In the genomic region with DNA sequence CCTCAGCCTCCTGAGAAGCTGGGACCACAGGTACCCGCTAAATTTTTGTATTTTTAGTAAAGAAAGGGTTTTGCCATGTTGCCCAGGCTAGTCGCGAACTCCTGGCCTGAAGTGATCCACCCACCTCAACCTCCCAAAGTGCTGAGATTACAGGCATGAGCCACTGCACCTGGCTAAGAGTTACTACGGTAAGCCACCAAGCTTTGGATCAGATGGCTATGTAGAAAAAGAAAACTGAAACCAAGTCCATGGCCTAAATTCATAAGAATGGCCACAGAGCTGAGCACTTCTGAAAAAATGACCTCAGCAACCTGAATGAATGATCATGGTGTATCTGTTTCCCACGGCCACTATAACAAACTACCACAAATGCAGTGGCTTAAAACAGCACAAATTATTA, we compare ENCODE assay signal across 29 cellular contexts. TPM values are rescaled to one million over a fixed set of nuclear protein-coding genes. Genes with fewer than 3 reads are reported as not detected.
DNase-seq lines count a peak whose midpoint lies in the region; ATAC-seq and TF ChIP-seq lines count a peak whose summit lies in the region.
"Had no signal": no experiment of that assay in that cellular context is flagged by ENCODE, and none has a peak within 500 bp of the region (broad histone marks: within the 10 kb centered on the region; RNA-seq: fewer than 3 reads in every experiment).

No MANE protein-coding gene starts in this region.

- no peak for ATAC-seq in heart left ventricle
- no peak for ATAC-seq in left ventricle myocardium superior
- ATAC-seq: activated naive CD8-positive, alpha-beta T cell treated with anti-CD3 and anti-CD28 coated beads, Interleukin-2, amount 50 U/mL, for 24 hours; activated T-cell treated with anti-CD3 and anti-CD28 coated beads, Interleukin-2, amount 50 U/mL, for 4 hours; stimulated activated naive B cell treated with anti-CD40 and anti-IgM and Interleukin-4, amounts not matched to agents 10 μg/mL and 1 μg/mL and 100 μg/mL, for 72 hours had no signal

- H3F3A ChIP-seq in MM.1S (ENCODE audit: insufficient read depth, low read length) = peaks cover 17% of the 10 kb centered on the region

- H3K4me1 ChIP-seq in heart left ventricle = peaks cover 0 to 55% (median 23%) of the 10 kb centered on the region in 12 donors
- peaks cover 11% of the 10 kb centered on the region for H3K4me1 ChIP-seq in MM.1S (ENCODE audit: low read length)
- peaks cover 22 to 48% (median 45%) of the 10 kb centered on the region in 4 donors for H3K4me1 ChIP-seq in stomach
- H3K4me1 ChIP-seq: HAP-1 had no signal

- peak overlapping the region in 10 of 12 donors; percentile 40 to 85 (median 72) for H3K27ac ChIP-seq in heart left ventricle
- peak overlapping the region; percentile 63 for H3K27ac ChIP-seq in MM.1S (ENCODE audit: low read length)
- peak overlapping the region in 4 of 5 donors; percentile 3 to 86 (median 62) for H3K27ac ChIP-seq in stomach
- H3K27ac ChIP-seq: neural progenitor cell, suprapubic skin had no signal

- TF ChIP-seq POLR2A in heart left ventricle (IDR thresholded peaks at IDR 0.05) (no peak), stomach (IDR thresholded peaks at IDR 0.05) (no peak)

- H2AFZ ChIP-seq in MM.1S (ENCODE audit: low read length) = no peak overlapping the region
- H2AFZ ChIP-seq: neural progenitor cell had no signal

- WGBS in heart left ventricle, 4 donors = 84 to 94% (median 90%) methylated on average over 5 of the region's 5 CpGs
- WGBS in stomach, 5 donors = 80 to 94% (median 86%) methylated on average over 5 of the region's 5 CpGs

- peaks cover 52% of the 10 kb centered on the region for H3K79me2 ChIP-seq in MM.1S (ENCODE audit: low read length)

- peak overlapping the region; percentile 12; the same call in 1 of the 2 replicates for H3K9ac ChIP-seq in MM.1S (ENCODE audit: low read length)
- H3K9ac ChIP-seq: neural progenitor cell had no signal

- TF ChIP-seq EP300 in stomach (IDR thresholded peaks at IDR 0.05) = no peak

- H3K9me3 ChIP-seq in heart left ventricle (peaks cover 0 to 6% (median 0%) of the 10 kb centered on the region in 12 donors), MM.1S (replicated peaks; ENCODE audit: insufficient read depth, low read length) (no peaks in the 10 kb centered on the region), stomach (no peaks in the 10 kb centered on the region)
- H3K9me3 ChIP-seq: HAP-1, suprapubic skin had no signal

- H3K27me3 ChIP-seq in heart left ventricle (no peaks in the 10 kb centered on the region), MM.1S (replicated peaks; ENCODE audit: insufficient read depth, low read length) (no peaks in the 10 kb centered on the region), stomach (no peaks in the 10 kb centered on the region)
- H3K27me3 ChIP-seq: neural progenitor cell, suprapubic skin had no signal

- TF ChIP-seq CTCF in heart left ventricle (IDR thresholded peaks at IDR 0.05) = no peak
- no peak for TF ChIP-seq CTCF in MM.1S (IDR thresholded peaks at IDR 0.05; ENCODE audit: low read length)
- TF ChIP-seq CTCF in choroid plexus epithelial cell (conservative IDR thresholded peaks at IDR 0.05; ENCODE audit: low read depth, low read length) = no peak
- TF ChIP-seq CTCF in stomach (IDR thresholded peaks at IDR 0.05) = no peak

- DNase-seq in heart left ventricle = no peak
- DNase-seq in left ventricle myocardium superior = no peak
- peak; percentile 83 for DNase-seq in MM.1S
- peak; percentile 33 for DNase-seq in choroid plexus epithelial cell (ENCODE audit: low read depth)
- no peak for DNase-seq in stomach
- DNase-seq in mesenteric fat pad (ENCODE audit: low spot score) = no peak
- DNase-seq in posterior cingulate gyrus = no peak
- no peak for DNase-seq in anterior cingulate cortex (lab: John Stamatoyannopoulos, UW)
- DNase-seq: 8988T; activated CD4-positive, alpha-beta T cell treated with anti-CD3 and anti-CD28 coated beads, Interleukin-2, amount 10 ng/mL, durations not matched to agents 24 days and 14 days; activated gamma-delta T cell treated with Interleukin-2 at 50 U/mL for 16 hours; activated naive CD8-positive, alpha-beta T cell treated with anti-CD3 and anti-CD28 coated beads, Interleukin-2, amount 50 U/mL, for 24 hours; activated T-cell treated with anti-CD3 and anti-CD28 coated beads, Interleukin-2, amount 50 U/mL, for 4 hours; CD4-positive, alpha-beta T cell; EL; islet precursor cell; KG1; NCI-H1436; NCI-H446; SIG-M5; stimulated activated CD4-positive, alpha-beta T cell treated with anti-CD3 and anti-CD28 coated beads, Interleukin-15, amount 100 ng/mL, for 24 hours; stimulated activated naive B cell treated with anti-CD40 and anti-IgM and Interleukin-4, amounts not matched to agents 10 μg/mL and 1 μg/mL and 100 μg/mL, for 72 hours; SW 1271; T-helper 9 cell had no signal

- H4K20me1 ChIP-seq in MM.1S (ENCODE audit: insufficient read depth, low read length) = no peaks in the 10 kb centered on the region

- H3K36me3 ChIP-seq in heart left ventricle (no peaks in the 10 kb centered on the region), MM.1S (replicated peaks; ENCODE audit: insufficient read depth, low read length) (no peaks in the 10 kb centered on the region), stomach (no peaks in the 10 kb centered on the region)
- H3K36me3 ChIP-seq: HAP-1, neural progenitor cell, suprapubic skin had no signal

- H3K4me3 ChIP-seq in heart left ventricle = no peak overlapping the region
- H3K4me3 ChIP-seq in MM.1S (ENCODE audit: low read length) = peak overlapping the region; percentile 17; the same call in 1 of the 2 replicates
- H3K4me3 ChIP-seq in choroid plexus epithelial cell (ENCODE audit: low read depth, low read length) = no peak overlapping the region
- H3K4me3 ChIP-seq in stomach = no peak overlapping the region
- H3K4me3 ChIP-seq: HAP-1, lung, neural progenitor cell, suprapubic skin had no signal

- intact Hi-C loops in heart left ventricle (cut with DNase I) = loop anchor here in 2 of 10 donors (10.0 kb wide), 1 partner anchor 50 kb away; no protein-coding TSS in a partner anchor
- intact Hi-C loops in left ventricle myocardium superior (cut with micrococcal nuclease) = no loop called here
- intact Hi-C loops in stomach (cut with DNase I; ENCODE audit: low total_unique reads) = no loop called here
- intact Hi-C loops in posterior cingulate gyrus (cut with DNase I) = no loop called here

- H3K4me2 ChIP-seq in MM.1S (ENCODE audit: low read depth, low read length) = peak overlapping the region; percentile 42; the same call in 1 of the 2 replicates
- H3K4me2 ChIP-seq: neural progenitor cell had no signal

- no peaks in the 10 kb centered on the region for H3K9me2 ChIP-seq in MM.1S (replicated peaks; ENCODE audit: insufficient read depth, low read length)

RNA-seq across cellular contexts. Expression of gene OPA3, which starts 9.4 kb away (rescaled TPM):
- total RNA-seq in heart left ventricle = 10 to 100 TPM; 21.3 to 30.4 (median 22.5) TPM
- polyA plus RNA-seq in heart left ventricle = 10 to 100 TPM; 13.1 to 22.3 TPM
- 26.9 TPM for total RNA-seq in left ventricle myocardium superior
- total RNA-seq in stomach = 10 to 100 TPM in 1 of 5 donors, 1 to 10 TPM in 3, under 1 TPM in 1; under 0.01 to 27.5 (median 3.7) TPM
- polyA plus RNA-seq in stomach = 1 to 10 TPM; 2.9 to 5.5 (median 4.9) TPM
- total RNA-seq in mesenteric fat pad = 12.5 TPM

RNA-seq across cellular contexts. Expression of gene GPR4, which starts 26.8 kb away (rescaled TPM):
- total RNA-seq in heart left ventricle (10 to 100 TPM in 3 of 9 donors, 1 to 10 TPM in 6; 2.7 to 36.0 (median 4.3) TPM), left ventricle myocardium superior (4.8 TPM), stomach (1 to 10 TPM; 1.3 to 5.8 (median 2.0) TPM), mesenteric fat pad (32.7 TPM)
- polyA plus RNA-seq in heart left ventricle (1 to 10 TPM; 5.1 to 6.9 TPM), stomach (1 to 10 TPM in 2 of 3 donors, under 1 TPM in 1; 0.60 to 3.2 (median 2.9) TPM)
- total RNA-seq: activated CD4-positive, alpha-beta T cell treated with anti-CD3 and anti-CD28 coated beads, Interleukin-2, amount 10 ng/mL, durations not matched to agents 24 days and 14 days; CD4-positive, alpha-beta T cell; progenitor cell of endocrine pancreas had no signal

Comparison
In these comparisons a context has a peak if more than half of its experiments do, and no peak if none do; other contexts are left out.
1. DNase-seq: peak in MM.1S (single experiment) and choroid plexus epithelial cell (single experiment); none in heart left ventricle (0 of 5), left ventricle myocardium superior (single experiment), stomach (single experiment), mesenteric fat pad (single experiment), posterior cingulate gyrus (0 of 10) and anterior cingulate cortex (0 of 58).
2. Peak in every context shown above with its lines, with median percentiles within 50 percentile points of each other: H3K27ac ChIP-seq.